ENCODE assay signal across 19 cellular contexts in the genomic region with DNA sequence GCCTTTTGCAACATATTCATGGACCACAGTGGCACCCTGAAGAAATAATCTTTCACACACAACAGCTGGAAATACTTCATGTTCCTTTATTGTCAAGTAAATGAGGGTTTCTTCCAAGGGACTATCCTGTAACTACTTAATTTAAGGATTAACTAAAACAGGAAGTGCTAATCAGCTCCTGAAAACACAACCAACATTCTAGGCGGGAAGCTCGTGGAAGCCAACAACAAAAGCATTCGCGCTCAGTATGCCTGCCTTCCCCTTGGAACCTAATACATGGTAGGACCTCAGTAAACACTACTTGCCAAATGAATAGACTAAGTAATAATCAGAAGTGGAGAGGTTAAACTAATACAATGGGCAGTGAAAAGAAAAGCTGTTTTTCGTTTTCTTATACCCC.
"Had no signal": no experiment of that assay in that cellular context is flagged by ENCODE, and none has a peak within 500 bp of the region (broad histone marks: within the 10 kb centered on the region; RNA-seq: fewer than 3 reads in every experiment).

No MANE protein-coding gene starts in this region.

- H3K4me3 ChIP-seq: cardiac muscle cell, dorsolateral prefrontal cortex, pancreas, smooth muscle cell, thoracic aorta, upper lobe of left lung had no signal

- H3K27ac ChIP-seq: cardiac muscle cell, dorsolateral prefrontal cortex, neutrophil, pancreas, thoracic aorta, upper lobe of left lung had no signal

- H3K9me3 ChIP-seq: neutrophil, pancreas, thoracic aorta, upper lobe of left lung had no signal

- H3K4me1 Mint-ChIP-seq: stimulated activated memory B cell treated with anti-CD40 and anti-IgM and Interleukin-4, amounts not matched to agents 10 μg/mL and 1 μg/mL and 100 μg/mL, for 72 hours had no signal

- H3K9me3 Mint-ChIP-seq: activated CD4-positive, alpha-beta memory T cell treated with anti-CD3 and anti-CD28 coated beads for 36 hours; activated naive CD8-positive, alpha-beta T cell treated with anti-CD3 and anti-CD28 coated beads for 36 hours; naive thymus-derived CD8-positive, alpha-beta T cell; stimulated activated memory B cell treated with anti-CD40 and anti-IgM and Interleukin-4, amounts not matched to agents 10 μg/mL and 1 μg/mL and 100 μg/mL, for 72 hours had no signal

- H3K4me1 ChIP-seq: upper lobe of left lung had no signal

- DNase-seq: activated CD4-positive, alpha-beta memory T cell treated with anti-CD3 and anti-CD28 coated beads for 36 hours; activated CD4-positive, alpha-beta T cell treated with anti-CD3 and anti-CD28 coated beads for 36 hours; activated CD8-positive, alpha-beta memory T cell treated with anti-CD3 and anti-CD28 coated beads, Interleukin-2, amount 10 ng/mL, durations not matched to agents 7 days and 5 days; activated naive CD4-positive, alpha-beta T cell; activated naive CD8-positive, alpha-beta T cell treated with anti-CD3 and anti-CD28 coated beads for 36 hours; amygdala; dorsolateral prefrontal cortex; head of caudate nucleus; kidney; mesenchymal stem cell; naive thymus-derived CD8-positive, alpha-beta T cell; pancreas; stimulated activated CD4-positive, alpha-beta T cell treated with anti-CD3 and anti-CD28 coated beads, Interleukin-4, amount 100 ng/mL, for 4 hours; upper lobe of left lung had no signal

- H3K27ac Mint-ChIP-seq: activated CD4-positive, alpha-beta memory T cell treated with anti-CD3 and anti-CD28 coated beads for 36 hours; activated CD8-positive, alpha-beta memory T cell treated with anti-CD3 and anti-CD28 coated beads, Interleukin-2, amount 10 ng/mL, durations not matched to agents 7 days and 5 days; activated naive CD8-positive, alpha-beta T cell treated with anti-CD3 and anti-CD28 coated beads for 36 hours; stimulated activated memory B cell treated with anti-CD40 and anti-IgM and Interleukin-4, amounts not matched to agents 10 μg/mL and 1 μg/mL and 100 μg/mL, for 72 hours had no signal

- H3K36me3 Mint-ChIP-seq: activated CD4-positive, alpha-beta memory T cell treated with anti-CD3 and anti-CD28 coated beads for 36 hours; activated CD8-positive, alpha-beta memory T cell treated with anti-CD3 and anti-CD28 coated beads, Interleukin-2, amount 10 ng/mL, durations not matched to agents 7 days and 5 days; activated naive CD8-positive, alpha-beta T cell treated with anti-CD3 and anti-CD28 coated beads for 36 hours; naive thymus-derived CD8-positive, alpha-beta T cell; stimulated activated memory B cell treated with anti-CD40 and anti-IgM and Interleukin-4, amounts not matched to agents 10 μg/mL and 1 μg/mL and 100 μg/mL, for 72 hours had no signal

- H3K27me3 ChIP-seq: dorsolateral prefrontal cortex, pancreas, upper lobe of left lung had no signal

- H3K4me3 Mint-ChIP-seq: activated CD4-positive, alpha-beta memory T cell treated with anti-CD3 and anti-CD28 coated beads for 36 hours; activated CD4-positive, alpha-beta T cell treated with anti-CD3 and anti-CD28 coated beads for 36 hours; activated CD8-positive, alpha-beta memory T cell treated with anti-CD3 and anti-CD28 coated beads, Interleukin-2, amount 10 ng/mL, durations not matched to agents 7 days and 5 days; activated naive CD8-positive, alpha-beta T cell treated with anti-CD3 and anti-CD28 coated beads for 36 hours; naive thymus-derived CD8-positive, alpha-beta T cell; stimulated activated memory B cell treated with anti-CD40 and anti-IgM and Interleukin-4, amounts not matched to agents 10 μg/mL and 1 μg/mL and 100 μg/mL, for 72 hours had no signal

- ATAC-seq: activated CD4-positive, alpha-beta T cell treated with anti-CD3 and anti-CD28 coated beads for 36 hours; activated CD8-positive, alpha-beta memory T cell treated with anti-CD3 and anti-CD28 coated beads, Interleukin-2, amount 10 ng/mL, durations not matched to agents 7 days and 5 days; naive thymus-derived CD8-positive, alpha-beta T cell; stimulated activated memory B cell treated with anti-CD40 and anti-IgM and Interleukin-4, amounts not matched to agents 10 μg/mL and 1 μg/mL and 100 μg/mL, for 72 hours had no signal

- H3K36me3 ChIP-seq: cardiac muscle cell, neutrophil, pancreas, thoracic aorta, upper lobe of left lung had no signal
